Comparison of ENCODE assay signal across 8 cellular contexts in the genomic region with DNA sequence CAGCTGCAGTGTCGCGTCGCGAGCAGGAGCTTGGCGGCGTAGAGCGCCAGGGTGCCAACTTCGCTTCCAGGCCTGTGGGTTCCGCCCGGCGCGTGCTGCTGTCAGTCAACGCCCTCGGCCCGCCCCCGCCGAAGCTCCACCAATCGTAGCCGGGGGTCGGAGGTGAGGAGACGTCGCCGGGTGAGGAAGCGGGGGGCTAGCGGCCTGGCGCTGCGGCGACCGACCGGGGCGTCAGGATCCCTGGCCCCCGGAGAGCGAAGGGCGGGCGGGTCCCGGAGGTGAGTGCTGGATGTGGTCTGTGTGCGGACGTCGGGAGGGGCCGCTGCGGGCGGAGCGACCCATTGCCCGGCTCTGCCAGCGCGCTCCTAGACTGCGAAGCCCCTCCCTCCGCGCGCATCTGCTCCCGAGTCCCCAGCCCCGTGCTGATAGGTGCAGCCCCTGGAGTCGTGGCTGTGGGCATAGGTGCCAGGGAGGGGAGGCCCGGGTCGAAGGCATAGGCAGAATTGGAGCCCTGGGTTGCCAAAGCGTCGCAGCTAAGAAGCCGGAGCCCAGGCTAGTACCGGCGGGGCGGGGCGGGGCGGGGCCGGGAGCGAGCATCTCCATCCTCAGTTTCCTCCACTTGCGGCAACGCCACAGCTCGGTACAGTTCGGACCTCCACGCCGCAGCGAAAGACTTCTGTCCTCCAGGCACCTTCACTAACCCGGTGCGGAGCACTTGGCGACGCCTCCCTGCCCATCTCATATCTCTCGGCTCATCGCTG. TPM values are rescaled to one million over a fixed set of nuclear protein-coding genes. Genes with fewer than 3 reads are reported as not detected.
DNase-seq lines count a peak whose midpoint lies in the region; ATAC-seq and TF ChIP-seq lines count a peak whose summit lies in the region.

TSS of gene NXPE3 (plus strand) at position 165 of the 761 bp plus-strand sequence. CDS start 6,386 bp downstream, outside the sequence.

- no peaks in the 10 kb centered on the region for H3K36me3 ChIP-seq in liver (ENCODE audit: control insufficient read depth in 4 of 4, insufficient read depth in 3 of 4, low read depth in 1 of 4, low read length in 3 of 4)

- no peak for TF ChIP-seq RAD21 in liver (IDR thresholded peaks at IDR 0.05)

- DNase-seq in C1 segment of cervical spinal cord (lab: John Stamatoyannopoulos, UW), result peak; percentile 60 to 95 (median 88)
- DNase-seq in NCI-H526 treated with DMSO at 0.1 percent for 48 hours (lab: John Stamatoyannopoulos, UW), result peak; percentile 75
- peak; percentile 86 to 89 for DNase-seq in activated CD4-positive, alpha-beta T cell treated with anti-CD3 and anti-CD28 coated beads, Interleukin-2, amount 50 U/mL, for 24 hours (ENCODE audit: low read depth in 1 of 2, low spot score in 1 of 2)
- peak; percentile 86 for DNase-seq in dermis blood vessel endothelial cell
- DNase-seq in stimulated activated CD4-positive, alpha-beta T cell treated with anti-CD3 and anti-CD28 coated beads, Interleukin-4, amount 100 ng/mL, for 24 hours, result peak; percentile 94

- peak within 1 kb of the TSS in 1 of 2 donors; percentile 14 for H3K9ac ChIP-seq in liver (ENCODE audit: low read depth in 1 of 2, low read length in 2 of 2)

- 3% methylated on average over 78 of the region's 78 CpGs for WGBS in liver

- no peaks in the 10 kb centered on the region for H3K9me3 ChIP-seq in liver (ENCODE audit: control insufficient read depth in 4 of 4, low read length in 3 of 4)

- ATAC-seq in GM19351 (IDR thresholded peaks at IDR 0.05; ENCODE audit: unreplicated experiment) (peak; percentile 90), HG03520 (IDR thresholded peaks at IDR 0.05; ENCODE audit: unreplicated experiment) (peak; percentile 92)

- no peaks in the 10 kb centered on the region for H3K27me3 ChIP-seq in liver (ENCODE audit: control insufficient read depth in 4 of 4, insufficient read depth in 4 of 4, low read length in 3 of 4)

- H3K4me3 ChIP-seq in liver (ENCODE audit: low read depth in 1 of 3, low read length in 3 of 3), result peak within 1 kb of the TSS; percentile 65 to 75 (median 71)

- peaks cover 0 to 8% (median 4%) of the 10 kb centered on the region in 4 donors for H3K4me1 ChIP-seq in liver (ENCODE audit: control insufficient read depth in 4 of 4, insufficient read depth in 4 of 4, low read length in 3 of 4)

- peak within 1 kb of the TSS; percentile 51 to 59 for H3K27ac ChIP-seq in liver (ENCODE audit: low read depth in 1 of 2, low read length in 2 of 2)

- TF ChIP-seq CTCF in liver (IDR thresholded peaks at IDR 0.05; ENCODE audit: low read depth, low read length, missing input control), result no peak

TF ChIP-seq in liver, 16 proteins besides CTCF, POLR2A, EP300 and RAD21:
- TF ChIP-seq REST (IDR thresholded peaks at IDR 0.05) (no peak), EGR1 (IDR thresholded peaks at IDR 0.05; ENCODE audit: low read depth in 2 of 2) (no peak), FOXA2 (IDR thresholded peaks at IDR 0.05) (no peak)
- TF ChIP-seq, protein P1, sequence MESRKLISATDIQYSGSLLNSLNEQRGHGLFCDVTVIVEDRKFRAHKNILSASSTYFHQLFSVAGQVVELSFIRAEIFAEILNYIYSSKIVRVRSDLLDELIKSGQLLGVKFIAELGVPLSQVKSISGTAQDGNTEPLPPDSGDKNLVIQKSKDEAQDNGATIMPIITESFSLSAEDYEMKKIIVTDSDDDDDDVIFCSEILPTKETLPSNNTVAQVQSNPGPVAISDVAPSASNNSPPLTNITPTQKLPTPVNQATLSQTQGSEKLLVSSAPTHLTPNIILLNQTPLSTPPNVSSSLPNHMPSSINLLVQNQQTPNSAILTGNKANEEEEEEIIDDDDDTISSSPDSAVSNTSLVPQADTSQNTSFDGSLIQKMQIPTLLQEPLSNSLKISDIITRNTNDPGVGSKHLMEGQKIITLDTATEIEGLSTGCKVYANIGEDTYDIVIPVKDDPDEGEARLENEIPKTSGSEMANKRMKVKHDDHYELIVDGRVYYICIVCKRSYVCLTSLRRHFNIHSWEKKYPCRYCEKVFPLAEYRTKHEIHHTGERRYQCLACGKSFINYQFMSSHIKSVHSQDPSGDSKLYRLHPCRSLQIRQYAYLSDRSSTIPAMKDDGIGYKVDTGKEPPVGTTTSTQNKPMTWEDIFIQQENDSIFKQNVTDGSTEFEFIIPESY (IDR thresholded peaks at IDR 0.05), result no peak

RNA-seq across cellular contexts. Expression of gene NXPE3, which starts in this region (rescaled TPM):
- total RNA-seq in dermis blood vessel endothelial cell (5.1 and 13.5 TPM in 2 replicates), liver (1 to 10 TPM; 2.2 to 2.7 TPM)
- 1 to 10 TPM; 1.1 to 1.2 TPM for polyA plus RNA-seq in liver

Comparison
In these comparisons a context has a peak if more than half of its experiments do, and no peak if none do; other contexts are left out.
1. Peak in every context shown above with its lines: DNase-seq, ATAC-seq, H3K4me3 ChIP-seq and H3K27ac ChIP-seq.